Comparison of ENCODE assay signal across 10 cellular contexts in the genomic region with DNA sequence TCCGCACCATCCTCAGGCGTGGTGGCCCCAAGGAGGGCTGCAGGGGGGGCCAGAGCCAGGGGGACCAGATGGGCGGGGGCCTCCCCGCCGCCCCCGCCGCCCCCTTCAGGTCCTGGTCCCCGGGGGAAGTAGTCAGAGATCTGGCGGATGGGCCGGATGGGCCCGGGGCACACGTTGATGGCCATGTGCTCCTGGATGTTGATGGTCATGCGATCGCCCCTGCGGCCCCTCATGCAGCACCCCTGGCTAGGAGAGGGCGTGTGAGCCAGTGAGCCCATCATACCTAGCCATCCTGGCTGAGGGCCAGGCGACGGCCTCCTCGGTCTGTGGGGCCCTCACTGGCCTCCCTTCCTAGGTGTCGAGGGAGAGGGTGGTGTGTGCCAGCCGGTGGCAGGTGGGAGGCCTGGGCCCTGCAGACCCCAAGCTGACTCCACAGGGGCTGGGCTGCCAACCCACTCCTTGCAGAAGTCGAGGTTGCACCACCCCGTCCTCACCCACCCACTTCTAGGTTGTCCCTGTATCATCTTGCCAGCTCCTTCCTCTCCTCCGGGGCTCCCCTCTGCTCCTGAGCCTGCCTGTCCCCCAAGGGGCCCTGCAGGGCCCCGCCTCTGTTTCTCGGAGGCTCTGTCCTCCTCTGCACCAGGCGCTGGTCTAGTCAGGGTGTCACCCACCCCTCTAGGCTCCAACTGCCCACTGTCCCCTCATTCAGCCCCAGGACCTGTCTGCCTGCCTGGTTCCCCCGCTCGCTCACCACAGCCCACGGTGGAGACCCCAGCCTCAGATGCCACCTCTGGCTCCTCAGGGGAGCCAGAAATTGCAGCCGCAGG. TPM values are rescaled to one million over a fixed set of nuclear protein-coding genes. Genes with fewer than 3 reads are reported as not detected.
DNase-seq lines count a peak whose midpoint lies in the region; ATAC-seq, FAIRE-seq and TF ChIP-seq lines count a peak whose summit lies in the region.
"Had no signal": no experiment of that assay in that cellular context is flagged by ENCODE, and none has a peak within 500 bp of the region (broad histone marks: within the 10 kb centered on the region; RNA-seq: fewer than 3 reads in every experiment).

No MANE protein-coding gene starts in this region.

- no peak overlapping the region for H2AK5ac ChIP-seq in mesenchymal stem cell (ENCODE audit: low read length, severe bottlenecking)

- H3K36me3 ChIP-seq in H7 (replicated peaks; ENCODE audit: control insufficient read depth, insufficient read depth, low read length), result no peaks in the 10 kb centered on the region
- H3K36me3 ChIP-seq in ascending aorta, result no peaks in the 10 kb centered on the region
- H3K36me3 ChIP-seq in mesenchymal stem cell (ENCODE audit: control insufficient read depth in 1 of 2, insufficient read depth in 2 of 2, low read depth in 1 of 2, low read length in 2 of 2), result peaks cover 0 to 17% of the 10 kb centered on the region in 2 experiments
- H3K36me3 ChIP-seq: adrenal gland had no signal

- peaks cover 34% of the 10 kb centered on the region for H3K27me3 ChIP-seq in H7 (ENCODE audit: control insufficient read depth, insufficient read depth, low read length)
- peaks cover 13% of the 10 kb centered on the region for H3K27me3 ChIP-seq in ascending aorta
- peaks cover 33 to 44% of the 10 kb centered on the region in 2 experiments for H3K27me3 ChIP-seq in mesenchymal stem cell (ENCODE audit: control insufficient read depth in 1 of 2, insufficient read depth in 1 of 2, low read length in 2 of 2)

- H3K27ac ChIP-seq in A549 (peak overlapping the region in 1 of 2 experiments; percentile 82; a peak in 4 of 6 replicates), ascending aorta (no peak overlapping the region), mesenchymal stem cell (ENCODE audit: low read length, poor library complexity, severe bottlenecking) (no peak overlapping the region)
- H3K27ac ChIP-seq: adrenal gland had no signal

- TF ChIP-seq RAD21 in A549 (conservative IDR thresholded peaks at IDR 0.05 in 1 of 2, IDR thresholded peaks at IDR 0.05 in 1 of 2), result no peak

- DNase-seq in A549 (ENCODE audit: low read depth in 1 of 2, low spot score in 1 of 2), result no peak
- peak; percentile 83 for DNase-seq in H7
- no peak for DNase-seq in ascending aorta (ENCODE audit: low spot score in 2 of 2)
- DNase-seq in mesenchymal stem cell, result no peak
- no peak for DNase-seq in NCI-H446 (lab: John Stamatoyannopoulos, UW)
- no peak for DNase-seq in EL
- DNase-seq in GM19238 (ENCODE audit: insufficient read length, low spot score), result no peak
- DNase-seq: adrenal gland had no signal

- H3K18ac ChIP-seq in mesenchymal stem cell (ENCODE audit: low read depth in 1 of 2, low read length in 2 of 2), result no peak overlapping the region

- H3K9me3 ChIP-seq in A549, result no peaks in the 10 kb centered on the region
- H3K9me3 ChIP-seq in ascending aorta, result no peaks in the 10 kb centered on the region
- no peaks in the 10 kb centered on the region for H3K9me3 ChIP-seq in mesenchymal stem cell (ENCODE audit: control insufficient read depth, low read length)
- H3K9me3 ChIP-seq: adrenal gland had no signal

- H3K4ac ChIP-seq in mesenchymal stem cell (ENCODE audit: low read depth in 1 of 2, low read length in 2 of 2), result no peak overlapping the region

- TF ChIP-seq POLR2A in A549 (IDR thresholded peaks at IDR 0.05; ENCODE audit: low read length), result no peak

- FAIRE-seq in A549 (lab: Jason Lieb, UNC), result no peak

- WGBS in A549 (ENCODE audit: missing lambda C conversion rate), result 85% methylated on average over 25 of the region's 31 CpGs
- WGBS in mesenchymal stem cell, result 51% methylated on average over 29 of the region's 31 CpGs

- no peak overlapping the region for H3K14ac ChIP-seq in mesenchymal stem cell (ENCODE audit: low read length in 2 of 2)

- no peak overlapping the region for H4K91ac ChIP-seq in mesenchymal stem cell (ENCODE audit: low read length)

- H3K9ac ChIP-seq in mesenchymal stem cell (ENCODE audit: low read length), result no peak overlapping the region

- H2BK120ac ChIP-seq in mesenchymal stem cell (ENCODE audit: low read depth, low read length), result no peak overlapping the region

- ATAC-seq in A549 (peak in 1 of 2 experiments; percentile 18; a peak in 3 of 6 replicates), GM21717 (IDR thresholded peaks at IDR 0.05; ENCODE audit: unreplicated experiment) (no peak)

- H3K4me1 ChIP-seq in A549 (peaks cover 5% of the 10 kb centered on the region; the same call in 2 of the 3 replicates), ascending aorta (peaks cover 8 to 12% of the 10 kb centered on the region in 2 donors), mesenchymal stem cell (ENCODE audit: control insufficient read depth, insufficient read depth, low read depth, low read length) (peaks cover 20% of the 10 kb centered on the region)

- H2BK5ac ChIP-seq in mesenchymal stem cell (ENCODE audit: low read depth, low read length, poor library complexity, severe bottlenecking), result no peak overlapping the region

- H3K79me1 ChIP-seq in mesenchymal stem cell (replicated peaks; ENCODE audit: low read length, poor library complexity, severe bottlenecking), result no peaks in the 10 kb centered on the region

- H3K23ac ChIP-seq in mesenchymal stem cell (ENCODE audit: low read length in 2 of 2), result no peak overlapping the region

- H2AFZ ChIP-seq in mesenchymal stem cell (ENCODE audit: low read depth, low read length), result no peak overlapping the region

- no peak overlapping the region for H2BK15ac ChIP-seq in mesenchymal stem cell (ENCODE audit: low read depth, poor library complexity, severe bottlenecking)

- H4K8ac ChIP-seq in mesenchymal stem cell (ENCODE audit: low read length), result no peak overlapping the region

- H3K4me3 ChIP-seq in A549 (peak overlapping the region; percentile 62), H7 (ENCODE audit: insufficient read depth, low read depth, low read length) (peak overlapping the region; percentile 83), ascending aorta (peak overlapping the region; percentile 39 to 56), mesenchymal stem cell (ENCODE audit: insufficient read depth in 1 of 2, low read depth in 1 of 2, low read length in 2 of 2) (peak overlapping the region; percentile 37 to 55)

- H3K4me2 ChIP-seq in A549 (peak overlapping the region; percentile 91), mesenchymal stem cell (ENCODE audit: low read length, poor library complexity, severe bottlenecking) (peak overlapping the region; percentile 90)

- H2BK12ac ChIP-seq in mesenchymal stem cell (ENCODE audit: low read length in 2 of 2), result no peak overlapping the region

- no peak for TF ChIP-seq CTCF in A549 (IDR thresholded peaks at IDR 0.05)
- TF ChIP-seq CTCF in ascending aorta (IDR thresholded peaks at IDR 0.05), result no peak

- intact Hi-C loops in ascending aorta (cut with DNase I), result no loop called here

- POLR2A ChIA-PET in A549 (lab: Yijun Ruan, JAX), result no interaction called here

- CTCF ChIA-PET in A549 (lab: Yijun Ruan, JAX), result interaction anchor here (1.0 to 3.2 kb wide), 7 partner anchors 11 to 149 kb away, joined by 3 to 9 read pairs (median 4); partner anchors contain the start of genes ASPHD1 and CDIPT

- TF ChIP-seq EP300 in A549 (IDR thresholded peaks at IDR 0.05), result no peak

RNA-seq across cellular contexts. Expression of gene DOC2A, which starts 0.6 kb away (rescaled TPM):
- polyA plus RNA-seq in A549 (2011; rRNA removed) (2.5 and 3.4 TPM in 2 replicates), A549 (2017; fragmentation: RNase III; extraction: RNeasy Plus Mini Kit Qiagen cat#74134 plus additional on column Dnase treatment) (4.6 to 6.7 TPM (median 5.5 TPM) in 3 replicates)
- 6.4 and 6.9 TPM in 2 replicates for polyA plus RNA-seq in A549 (2012; cell fraction: cytosol; rRNA removed)
- polyA plus RNA-seq in A549 (2012; cell fraction: nucleus; rRNA removed), result 42.3 and 48.7 TPM in 2 replicates
- 2.0 and 5.1 TPM in 2 replicates for polyA minus RNA-seq in A549 (2011; rRNA and poly(A)+ RNA removed)
- total RNA-seq in H7 (2014; rRNA removed; shearing (Covaris generic)), result 4.1 and 5.3 TPM in 2 replicates
- not detected for total RNA-seq in ascending aorta
- 0.22 TPM for polyA plus RNA-seq in mesenchymal stem cell (2013, experiment 1 of 2)
- polyA plus RNA-seq in mesenchymal stem cell (2013, experiment 2 of 2), result 0.25 TPM

RNA-seq across cellular contexts. Expression of gene C16orf92, which starts 12.8 kb away (rescaled TPM):
- not detected in 2 replicates for polyA plus RNA-seq in A549 (2011; rRNA removed)
- not detected in 2 replicates for polyA plus RNA-seq in A549 (2012; cell fraction: cytosol; rRNA removed)
- polyA plus RNA-seq in A549 (2012; cell fraction: nucleus; rRNA removed), result not detected in 2 replicates
- not detected in 3 replicates for polyA plus RNA-seq in A549 (2017; fragmentation: RNase III; extraction: RNeasy Plus Mini Kit Qiagen cat#74134 plus additional on column Dnase treatment)
- polyA minus RNA-seq in A549 (2011; rRNA and poly(A)+ RNA removed), result not detected in 2 replicates
- not detected in 2 replicates for total RNA-seq in H7 (2014; rRNA removed; shearing (Covaris generic))
- total RNA-seq in ascending aorta, result not detected
- not detected for polyA plus RNA-seq in mesenchymal stem cell (2013, experiment 1 of 2)
- polyA plus RNA-seq in mesenchymal stem cell (2013, experiment 2 of 2), result not detected
- total RNA-seq: adrenal gland, lung microvascular endothelial cell had no signal
- polyA plus RNA-seq: adrenal gland had no signal

RNA-seq across cellular contexts. Expression of gene INO80E, which starts 14.2 kb away (rescaled TPM):
- polyA plus RNA-seq in A549 (2011; rRNA removed) (33.1 and 41.3 TPM in 2 replicates), A549 (2017; fragmentation: RNase III; extraction: RNeasy Plus Mini Kit Qiagen cat#74134 plus additional on column Dnase treatment) (85.4 to 94.2 TPM (median 89.0 TPM) in 3 replicates)
- 42.7 and 42.8 TPM in 2 replicates for polyA plus RNA-seq in A549 (2012; cell fraction: cytosol; rRNA removed)
- 37.8 and 46.4 TPM in 2 replicates for polyA plus RNA-seq in A549 (2012; cell fraction: nucleus; rRNA removed)
- 11.3 and 12.0 TPM in 2 replicates for polyA minus RNA-seq in A549 (2011; rRNA and poly(A)+ RNA removed)
- 58.7 and 91.9 TPM in 2 replicates for total RNA-seq in H7 (2014; rRNA removed; shearing (Covaris generic))
- total RNA-seq in ascending aorta, result 44.1 TPM
- polyA plus RNA-seq in mesenchymal stem cell (2013, experiment 1 of 2), result 51.0 TPM
- polyA plus RNA-seq in mesenchymal stem cell (2013, experiment 2 of 2), result 46.7 TPM

RNA-seq across cellular contexts. Expression of gene HIRIP3, which starts 14.8 kb away (rescaled TPM):
- polyA plus RNA-seq in A549 (2011; rRNA removed), result 11.5 and 13.5 TPM in 2 replicates
- 24.3 and 24.9 TPM in 2 replicates for polyA plus RNA-seq in A549 (2012; cell fraction: cytosol; rRNA removed)
- 17.8 TPM in 2 replicates for polyA plus RNA-seq in A549 (2012; cell fraction: nucleus; rRNA removed)
- polyA plus RNA-seq in A549 (2017; fragmentation: RNase III; extraction: RNeasy Plus Mini Kit Qiagen cat#74134 plus additional on column Dnase treatment), result 16.7 to 19.5 TPM (median 17.0 TPM) in 3 replicates
- polyA minus RNA-seq in A549 (2011; rRNA and poly(A)+ RNA removed), result 7.3 and 8.4 TPM in 2 replicates
- 19.0 and 20.5 TPM in 2 replicates for total RNA-seq in H7 (2014; rRNA removed; shearing (Covaris generic))
- 2.0 TPM for total RNA-seq in ascending aorta
- polyA plus RNA-seq in mesenchymal stem cell (2013, experiment 1 of 2), result 4.0 TPM
- 4.7 TPM for polyA plus RNA-seq in mesenchymal stem cell (2013, experiment 2 of 2)

RNA-seq across cellular contexts. Expression of gene TLCD3B, which starts 20.9 kb away (rescaled TPM):
- polyA plus RNA-seq in A549 (2011; rRNA removed) (0.16 and 0.30 TPM in 2 replicates), A549 (2017; fragmentation: RNase III; extraction: RNeasy Plus Mini Kit Qiagen cat#74134 plus additional on column Dnase treatment) (0.35 to 0.71 TPM (median 0.68 TPM) in 3 replicates)
- polyA plus RNA-seq in A549 (2012; cell fraction: cytosol; rRNA removed), result 0.52 and 0.75 TPM in 2 replicates
- 1.6 and 2.7 TPM in 2 replicates for polyA plus RNA-seq in A549 (2012; cell fraction: nucleus; rRNA removed)
- polyA minus RNA-seq in A549 (2011; rRNA and poly(A)+ RNA removed), result 0.49 TPM in 1 of 2 replicates, not detected in the other
- total RNA-seq in H7 (2014; rRNA removed; shearing (Covaris generic)), result 3.0 and 5.5 TPM in 2 replicates
- not detected for total RNA-seq in ascending aorta
- polyA plus RNA-seq in mesenchymal stem cell (2013, experiment 1 of 2), result 0.08 TPM
- 0.05 TPM for polyA plus RNA-seq in mesenchymal stem cell (2013, experiment 2 of 2)
- total RNA-seq: lung microvascular endothelial cell had no signal
